Comparison of ENCODE assay signal across 12 cellular contexts in genomic region chr17:75970011-75970523, GRCh38. TPM values are rescaled to one million over a fixed set of nuclear protein-coding genes. Genes with fewer than 3 reads are reported as not detected.
DNase-seq lines count a peak whose midpoint lies in the region; ATAC-seq and FAIRE-seq lines count a peak whose summit lies in the region.
"Had no signal": no experiment of that assay in that cellular context is flagged by ENCODE, and none has a peak within 500 bp of the region (broad histone marks: within the 10 kb centered on the region; RNA-seq: fewer than 3 reads in every experiment).

No MANE protein-coding gene starts in this region.

- H3K79me1 ChIP-seq in trophoblast cell (ENCODE audit: low read length) = no peaks in the 10 kb centered on the region

- H2BK5ac ChIP-seq in trophoblast cell (ENCODE audit: low read depth, low read length, poor library complexity) = no peak overlapping the region

- H2BK12ac ChIP-seq in trophoblast cell (ENCODE audit: low read length) = no peak overlapping the region

- WGBS in trophoblast cell (ENCODE audit: extremely low coverage, insufficient coverage, insufficient read length) = no CpG with 5 or more reads among the region's 4 CpGs
- WGBS in small intestine, 3 donors = 43 to 52% (median 45%) methylated on average over 4 of the region's 4 CpGs

- peaks cover 77% of the 10 kb centered on the region for H3K36me3 Mint-ChIP-seq in dendritic cell treated with granulocyte-macrophage colony-stimulating factor and Interleukin-4, amounts not matched to agents 40 ng/mL and 50 ng/mL, for 4 days (ENCODE audit: low read depth)
- H3K36me3 Mint-ChIP-seq: activated naive CD4-positive, alpha-beta T cell treated with anti-CD3 and anti-CD28 coated beads, Interleukin-2, amount 50 U/mL, for 72 hours had no signal

- peaks cover 34% of the 10 kb centered on the region for H3K4me1 Mint-ChIP-seq in dendritic cell treated with granulocyte-macrophage colony-stimulating factor and Interleukin-4, amounts not matched to agents 40 ng/mL and 50 ng/mL, for 4 days (ENCODE audit: low read depth)

- DNase-seq in EH (ENCODE audit: low read depth) (peak; percentile 42), NOMO-1 treated with DMSO at 0.1 percent for 48 hours (lab: John Stamatoyannopoulos, UW; ENCODE audit: unreplicated experiment) (peak; percentile 49), trophoblast cell (no peak), HTR-8/SVneo (ENCODE audit: insufficient read length, low spot score) (no peak), small intestine (no peak)
- DNase-seq in activated CD8-positive, alpha-beta memory T cell treated with anti-CD3 and anti-CD28 coated beads for 24 hours = no peak
- DNase-seq: activated CD4-positive, alpha-beta memory T cell treated with anti-CD3 and anti-CD28 coated beads, Interleukin-2, amount 10 ng/mL, durations not matched to agents 7 days and 5 days; NCI-H446 treated with DMSO at 0.1 percent for 48 hours had no signal

- H3K4me3 ChIP-seq in trophoblast cell (ENCODE audit: low read depth, low read length) (no peak overlapping the region), small intestine (ENCODE audit: low read depth in 1 of 2, low read length in 2 of 2) (no peak overlapping the region)

- no peak overlapping the region for H2BK120ac ChIP-seq in trophoblast cell (ENCODE audit: insufficient read depth, low read length, poor library complexity)

- H3K14ac ChIP-seq in trophoblast cell (ENCODE audit: low read length) = no peak overlapping the region

- intact Hi-C loops in dendritic cell treated with granulocyte-macrophage colony-stimulating factor and Interleukin-4, amounts not matched to agents 40 ng/mL and 50 ng/mL, for 4 days (cut with micrococcal nuclease) = no loop called here

- H3K4me3 Mint-ChIP-seq in dendritic cell treated with granulocyte-macrophage colony-stimulating factor and Interleukin-4, amounts not matched to agents 40 ng/mL and 50 ng/mL, for 4 days = no peak overlapping the region
- H3K4me3 Mint-ChIP-seq: activated CD4-positive, alpha-beta memory T cell treated with anti-CD3 and anti-CD28 coated beads, Interleukin-2, amount 10 ng/mL, durations not matched to agents 7 days and 5 days had no signal

- no peak overlapping the region for H3K9ac ChIP-seq in trophoblast cell (ENCODE audit: low read length)

- no peak overlapping the region for H3K18ac ChIP-seq in trophoblast cell (ENCODE audit: low read length)

- peak overlapping the region; percentile 76 for H3K4ac ChIP-seq in trophoblast cell (ENCODE audit: low read depth, low read length)

- no peaks in the 10 kb centered on the region for H3K9me3 ChIP-seq in trophoblast cell (ENCODE audit: insufficient read depth, low read depth, low read length)
- no peaks in the 10 kb centered on the region for H3K9me3 ChIP-seq in small intestine (ENCODE audit: control insufficient read depth, low read depth)

- no peaks in the 10 kb centered on the region for H3K27me3 Mint-ChIP-seq in dendritic cell treated with granulocyte-macrophage colony-stimulating factor and Interleukin-4, amounts not matched to agents 40 ng/mL and 50 ng/mL, for 4 days
- H3K27me3 Mint-ChIP-seq: activated CD4-positive, alpha-beta memory T cell treated with anti-CD3 and anti-CD28 coated beads, Interleukin-2, amount 10 ng/mL, durations not matched to agents 7 days and 5 days had no signal

- no peaks in the 10 kb centered on the region for H3K79me2 ChIP-seq in trophoblast cell (ENCODE audit: control insufficient read depth, insufficient read depth, low read length, poor library complexity)

- H2AK5ac ChIP-seq in trophoblast cell (ENCODE audit: low read length) = no peak overlapping the region

- H3K27me3 ChIP-seq in trophoblast cell (ENCODE audit: insufficient read depth, low read length) (no peaks in the 10 kb centered on the region), small intestine (ENCODE audit: control insufficient read depth in 2 of 2, insufficient read depth in 2 of 2, low read length in 2 of 2) (no peaks in the 10 kb centered on the region)

- H4K91ac ChIP-seq in trophoblast cell (ENCODE audit: low read depth, low read length) = no peak overlapping the region

- H3K23ac ChIP-seq in trophoblast cell (ENCODE audit: low read length) = no peak overlapping the region

- H4K12ac ChIP-seq in trophoblast cell (ENCODE audit: low read depth, low read length) = no peak overlapping the region

- H3K27ac ChIP-seq in trophoblast cell (ENCODE audit: low read depth, low read length) (no peak overlapping the region), small intestine (ENCODE audit: low read depth in 1 of 2, low read length in 1 of 2) (peak overlapping the region in 1 of 2 donors; percentile 52)

- ATAC-seq in GM21526 (IDR thresholded peaks at IDR 0.05; ENCODE audit: low FRiP score, unreplicated experiment) = no peak
- ATAC-seq: activated naive CD4-positive, alpha-beta T cell treated with anti-CD3 and anti-CD28 coated beads, Interleukin-2, amount 50 U/mL, for 72 hours had no signal

- peak overlapping the region; percentile 58 for H3K27ac Mint-ChIP-seq in dendritic cell treated with granulocyte-macrophage colony-stimulating factor and Interleukin-4, amounts not matched to agents 40 ng/mL and 50 ng/mL, for 4 days
- H3K27ac Mint-ChIP-seq: activated CD4-positive, alpha-beta memory T cell treated with anti-CD3 and anti-CD28 coated beads, Interleukin-2, amount 10 ng/mL, durations not matched to agents 7 days and 5 days had no signal

- no peak overlapping the region for H2AFZ ChIP-seq in trophoblast cell (ENCODE audit: insufficient read depth, low read length, poor library complexity)

- H4K8ac ChIP-seq in trophoblast cell (ENCODE audit: low read depth, low read length) = no peak overlapping the region

- no peaks in the 10 kb centered on the region for H3K9me3 Mint-ChIP-seq in dendritic cell treated with granulocyte-macrophage colony-stimulating factor and Interleukin-4, amounts not matched to agents 40 ng/mL and 50 ng/mL, for 4 days
- H3K9me3 Mint-ChIP-seq: activated CD4-positive, alpha-beta memory T cell treated with anti-CD3 and anti-CD28 coated beads, Interleukin-2, amount 10 ng/mL, durations not matched to agents 7 days and 5 days; activated naive CD4-positive, alpha-beta T cell treated with anti-CD3 and anti-CD28 coated beads, Interleukin-2, amount 50 U/mL, for 72 hours had no signal

- H3K4me2 ChIP-seq in trophoblast cell (ENCODE audit: low read length) = no peak overlapping the region

- H3K4me1 ChIP-seq in trophoblast cell (ENCODE audit: control insufficient read depth in 1 of 2, insufficient read depth in 2 of 2, low read length in 2 of 2) = no peaks in the 10 kb centered on the region
- H3K4me1 ChIP-seq in small intestine (ENCODE audit: control insufficient read depth in 2 of 2, insufficient read depth in 1 of 2, low read depth in 1 of 2, low read length in 1 of 2) = peaks cover 2 to 3% of the 10 kb centered on the region in 2 donors

- FAIRE-seq in HTR-8/SVneo (lab: Jason Lieb, UNC) (no peak), small intestine (lab: Jason Lieb, UNC) (no peak)
- FAIRE-seq: D721Med had no signal

- peaks cover 17 to 24% of the 10 kb centered on the region in 2 experiments for H3K36me3 ChIP-seq in trophoblast cell (ENCODE audit: control insufficient read depth in 1 of 2, insufficient read depth in 2 of 2, low read length in 2 of 2)
- peaks cover 0 to 15% of the 10 kb centered on the region in 2 donors for H3K36me3 ChIP-seq in small intestine (ENCODE audit: control insufficient read depth in 2 of 2, insufficient read depth in 2 of 2, low read length in 2 of 2)

RNA-seq across cellular contexts. Expression of gene ACOX1, which starts 8.9 kb away (rescaled TPM):
- 31.9 and 34.4 TPM in 2 replicates for polyA plus RNA-seq in trophoblast cell (2013)
- polyA plus RNA-seq in small intestine = 100 to 1,000 TPM in 1 of 3 donors, 10 to 100 TPM in 2; 20.6 to 111 (median 67.6) TPM

RNA-seq across cellular contexts. Expression of gene TEN1, which starts 9.0 kb away (rescaled TPM):
- polyA plus RNA-seq in trophoblast cell (2013) = 23.8 and 25.0 TPM in 2 replicates
- 10 to 100 TPM; 28.6 to 96.6 (median 80.8) TPM for polyA plus RNA-seq in small intestine

RNA-seq across cellular contexts. Expression of gene FBF1, which starts 29.2 kb away (rescaled TPM):
- 3.2 and 3.6 TPM in 2 replicates for polyA plus RNA-seq in trophoblast cell (2013)
- 1 to 10 TPM; 2.2 to 8.2 (median 2.7) TPM for polyA plus RNA-seq in small intestine

RNA-seq across cellular contexts. Expression of gene CDK3, which starts 30.6 kb away (rescaled TPM):
- 7.5 and 8.6 TPM in 2 replicates for polyA plus RNA-seq in trophoblast cell (2013)
- polyA plus RNA-seq in small intestine = 10 to 100 TPM in 2 of 3 donors, 1 to 10 TPM in 1; 7.9 to 82.3 (median 71.3) TPM

RNA-seq across cellular contexts. Expression of gene EVPL, which starts 57.0 kb away (rescaled TPM):
- polyA plus RNA-seq in trophoblast cell (2013) = 0.04 and 0.06 TPM in 2 replicates
- 10 to 100 TPM; 10.7 to 66.4 (median 38.6) TPM for polyA plus RNA-seq in small intestine

Comparison
In these comparisons a context has a peak if more than half of its experiments do, and no peak if none do; other contexts are left out.
1. DNase-seq: peak in EH (single experiment) and NOMO-1 treated with DMSO at 0.1 percent for 48 hours (single experiment); none in trophoblast cell (0 of 2), HTR-8/SVneo (single experiment), small intestine (single experiment) and activated CD8-positive, alpha-beta memory T cell treated with anti-CD3 and anti-CD28 coated beads for 24 hours (single experiment).